In the genomic region with DNA sequence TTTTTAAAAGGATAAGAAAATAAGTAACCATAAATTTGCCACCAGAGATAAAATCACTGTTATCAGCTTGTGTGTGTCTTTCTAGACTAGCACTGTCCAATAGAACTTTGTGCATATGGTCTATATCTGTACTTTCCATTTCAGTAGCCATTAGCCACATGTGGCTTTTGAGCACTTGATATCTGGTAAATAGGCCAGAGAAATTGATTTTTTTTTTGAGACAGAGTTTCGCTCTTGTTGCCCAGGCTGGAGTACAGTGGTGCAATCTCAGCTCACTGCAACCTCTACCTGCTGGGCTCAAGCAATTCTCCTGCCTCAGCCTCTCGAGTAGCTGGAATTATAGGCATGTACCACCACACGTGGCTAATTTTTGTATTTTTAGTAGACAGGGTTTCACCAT, we compare ENCODE assay signal across 4 cellular contexts.
"Had no signal": no experiment of that assay in that cellular context is flagged by ENCODE, and none has a peak within 500 bp of the region (broad histone marks: within the 10 kb centered on the region; RNA-seq: fewer than 3 reads in every experiment).

No MANE protein-coding gene starts in this region.

- ATAC-seq: GM23338 had no signal

- H3K4me3 ChIP-seq: GM23338 had no signal

- H3K27me3 Mint-ChIP-seq: IgD-negative memory B cell had no signal

- H3K4me2 ChIP-seq: GM23338 had no signal

- DNase-seq: H9, HCEC 1CT had no signal

- H3K4me3 Mint-ChIP-seq: GM23338, H9, IgD-negative memory B cell had no signal

- H2AFZ ChIP-seq: GM23338 had no signal

- H3K9me3 Mint-ChIP-seq: GM23338, H9, IgD-negative memory B cell had no signal

- H3K4me1 Mint-ChIP-seq: GM23338, H9 had no signal

- H3K27ac Mint-ChIP-seq: GM23338, IgD-negative memory B cell had no signal
